In the genomic region with DNA sequence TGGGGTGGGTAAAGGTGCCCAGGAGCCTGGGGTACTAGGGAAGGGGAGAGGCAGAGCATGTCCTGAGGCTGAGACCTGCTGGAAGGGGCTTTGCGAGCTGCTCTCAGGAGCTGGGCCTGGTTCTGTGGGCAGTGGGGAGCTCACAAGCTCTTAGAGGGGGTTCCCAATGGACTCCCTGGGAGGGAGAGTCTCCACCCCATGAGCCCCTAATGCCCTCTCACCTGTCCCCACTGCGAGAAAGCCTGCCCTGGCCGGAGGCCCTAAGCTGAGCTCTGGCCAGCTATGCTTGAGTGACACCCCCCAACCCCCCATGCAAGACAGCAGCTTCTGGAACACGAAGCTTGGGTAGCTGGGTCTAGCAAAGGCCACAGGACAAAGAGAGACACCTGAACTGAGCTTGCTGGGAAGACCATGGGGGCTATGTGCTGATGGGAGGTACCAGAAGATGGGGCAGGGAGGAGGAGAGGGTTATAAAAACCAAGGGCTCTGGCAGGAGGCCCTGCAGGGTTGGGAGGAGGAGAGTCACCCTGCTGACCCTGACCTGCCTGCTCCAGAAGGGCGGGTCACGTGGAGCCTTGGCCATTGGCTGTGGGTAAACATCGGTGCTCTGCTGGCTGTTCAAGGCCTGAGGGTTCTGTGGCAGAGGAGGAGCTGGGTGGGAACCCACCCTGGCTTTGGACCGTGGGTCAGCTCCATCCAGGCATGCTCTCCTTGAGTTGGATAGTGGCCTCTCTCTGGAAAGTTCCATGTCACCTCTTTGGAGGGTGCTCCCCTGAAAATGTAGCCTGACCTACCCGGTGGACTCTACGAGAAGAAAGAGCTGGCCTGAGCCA, we compare ENCODE assay signal across 1 cellular context.
TF ChIP-seq lines count a peak whose summit lies in the region.

No MANE protein-coding gene starts in this region.

TF ChIP-seq in HepG2, 621 proteins besides CTCF, POLR2A, EP300 and RAD21 (continued from another document and continues in another):
- TF ChIP-seq, protein P1, sequence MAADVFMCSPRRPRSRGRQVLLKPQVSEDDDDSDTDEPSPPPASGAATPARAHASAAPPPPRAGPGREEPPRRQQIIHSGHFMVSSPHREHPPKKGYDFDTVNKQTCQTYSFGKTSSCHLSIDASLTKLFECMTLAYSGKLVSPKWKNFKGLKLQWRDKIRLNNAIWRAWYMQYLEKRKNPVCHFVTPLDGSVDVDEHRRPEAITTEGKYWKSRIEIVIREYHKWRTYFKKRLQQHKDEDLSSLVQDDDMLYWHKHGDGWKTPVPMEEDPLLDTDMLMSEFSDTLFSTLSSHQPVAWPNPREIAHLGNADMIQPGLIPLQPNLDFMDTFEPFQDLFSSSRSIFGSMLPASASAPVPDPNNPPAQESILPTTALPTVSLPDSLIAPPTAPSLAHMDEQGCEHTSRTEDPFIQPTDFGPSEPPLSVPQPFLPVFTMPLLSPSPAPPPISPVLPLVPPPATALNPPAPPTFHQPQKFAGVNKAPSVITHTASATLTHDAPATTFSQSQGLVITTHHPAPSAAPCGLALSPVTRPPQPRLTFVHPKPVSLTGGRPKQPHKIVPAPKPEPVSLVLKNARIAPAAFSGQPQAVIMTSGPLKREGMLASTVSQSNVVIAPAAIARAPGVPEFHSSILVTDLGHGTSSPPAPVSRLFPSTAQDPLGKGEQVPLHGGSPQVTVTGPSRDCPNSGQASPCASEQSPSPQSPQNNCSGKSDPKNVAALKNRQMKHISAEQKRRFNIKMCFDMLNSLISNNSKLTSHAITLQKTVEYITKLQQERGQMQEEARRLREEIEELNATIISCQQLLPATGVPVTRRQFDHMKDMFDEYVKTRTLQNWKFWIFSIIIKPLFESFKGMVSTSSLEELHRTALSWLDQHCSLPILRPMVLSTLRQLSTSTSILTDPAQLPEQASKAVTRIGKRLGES (CRISPR knock-in tag; IDR thresholded peaks at IDR 0.05; ENCODE audit: borderline replicate concordance), result no peak
- TF ChIP-seq DMAP1 (CRISPR knock-in tag; IDR thresholded peaks at IDR 0.05) (peak; percentile 29; the same call in 1 of the 2 replicates), JUND (CRISPR knock-in tag; IDR thresholded peaks at IDR 0.05) (no peak), REPIN1 (CRISPR knock-in tag; IDR thresholded peaks at IDR 0.05; ENCODE audit: borderline replicate concordance, low read depth) (peak; percentile 76; the same call in 1 of the 2 replicates), ZMYM2 (CRISPR knock-in tag; IDR thresholded peaks at IDR 0.05) (peak; percentile 48; the same call in 1 of the 2 replicates), ZBTB21 (CRISPR knock-in tag; IDR thresholded peaks at IDR 0.05) (no peak), KDM5A (IDR thresholded peaks at IDR 0.05; ENCODE audit: borderline replicate concordance, low read length) (no peak), ZNF468 (CRISPR knock-in tag; IDR thresholded peaks at IDR 0.05) (no peak), NCOA1 (CRISPR knock-in tag; IDR thresholded peaks at IDR 0.05) (no peak), RFXANK (CRISPR knock-in tag; IDR thresholded peaks at IDR 0.05) (no peak), ZFYVE20 (CRISPR knock-in tag; IDR thresholded peaks at IDR 0.05; ENCODE audit: borderline replicate concordance, low read depth) (no peak), ZNF850 (CRISPR knock-in tag; conservative IDR thresholded peaks at IDR 0.05) (no peak), NRL (CRISPR knock-in tag; IDR thresholded peaks at IDR 0.05; ENCODE audit: borderline replicate concordance) (0 out of 2 replicates have a peak, but pooled peaks have one; percentile 31), MED13 (CRISPR knock-in tag; IDR thresholded peaks at IDR 0.05) (no peak), ZNF879 (CRISPR knock-in tag; IDR thresholded peaks at IDR 0.05) (no peak), POLR2AphosphoS2 (IDR thresholded peaks at IDR 0.05; ENCODE audit: low read depth, low read length) (no peak), MAFG (CRISPR knock-in tag; IDR thresholded peaks at IDR 0.05) (no peak), FOXP1 (IDR thresholded peaks at IDR 0.05) (no peak), FOXP1 (CRISPR knock-in tag; IDR thresholded peaks at IDR 0.05) (peak; percentile 67; the same call in 1 of the 2 replicates), ZEB1 (IDR thresholded peaks at IDR 0.05; ENCODE audit: insufficient replicate concordance, low read depth) (peak; percentile 35), GZF1 (CRISPR knock-in tag; IDR thresholded peaks at IDR 0.05) (0 out of 2 replicates have a peak, but pooled peaks have one; percentile 55), REXO4 (CRISPR knock-in tag; IDR thresholded peaks at IDR 0.05; ENCODE audit: borderline replicate concordance) (no peak), RFX3 (CRISPR knock-in tag; IDR thresholded peaks at IDR 0.05) (no peak), CBX2 (IDR thresholded peaks at IDR 0.05; ENCODE audit: low read depth, low read length) (no peak), CBX2 (CRISPR knock-in tag; IDR thresholded peaks at IDR 0.05; ENCODE audit: low read depth) (no peak), ZKSCAN5 (CRISPR knock-in tag; IDR thresholded peaks at IDR 0.05) (no peak), ZNF703 (CRISPR knock-in tag; IDR thresholded peaks at IDR 0.05; ENCODE audit: borderline replicate concordance) (no peak), MEIS2 (CRISPR knock-in tag; IDR thresholded peaks at IDR 0.05) (no peak), ELF3 (CRISPR knock-in tag; IDR thresholded peaks at IDR 0.05) (peak; percentile 60), ZNF775 (CRISPR knock-in tag; IDR thresholded peaks at IDR 0.05; ENCODE audit: borderline replicate concordance) (no peak), ZNF616 (CRISPR knock-in tag; IDR thresholded peaks at IDR 0.05; ENCODE audit: low read depth) (no peak), ZNF644 (CRISPR knock-in tag; IDR thresholded peaks at IDR 0.05; ENCODE audit: low read depth) (peak; percentile 76; the same call in 1 of the 2 replicates), TGIF2 (CRISPR knock-in tag; IDR thresholded peaks at IDR 0.05) (no peak), ZSCAN12 (CRISPR knock-in tag; IDR thresholded peaks at IDR 0.05) (no peak), FLYWCH1 (CRISPR knock-in tag; IDR thresholded peaks at IDR 0.05) (no peak), MIER2 (CRISPR knock-in tag; IDR thresholded peaks at IDR 0.05) (0 out of 2 replicates have a peak, but pooled peaks have one; percentile 34), ZNF20 (CRISPR knock-in tag; IDR thresholded peaks at IDR 0.05) (no peak)
- TF ChIP-seq, protein P2, sequence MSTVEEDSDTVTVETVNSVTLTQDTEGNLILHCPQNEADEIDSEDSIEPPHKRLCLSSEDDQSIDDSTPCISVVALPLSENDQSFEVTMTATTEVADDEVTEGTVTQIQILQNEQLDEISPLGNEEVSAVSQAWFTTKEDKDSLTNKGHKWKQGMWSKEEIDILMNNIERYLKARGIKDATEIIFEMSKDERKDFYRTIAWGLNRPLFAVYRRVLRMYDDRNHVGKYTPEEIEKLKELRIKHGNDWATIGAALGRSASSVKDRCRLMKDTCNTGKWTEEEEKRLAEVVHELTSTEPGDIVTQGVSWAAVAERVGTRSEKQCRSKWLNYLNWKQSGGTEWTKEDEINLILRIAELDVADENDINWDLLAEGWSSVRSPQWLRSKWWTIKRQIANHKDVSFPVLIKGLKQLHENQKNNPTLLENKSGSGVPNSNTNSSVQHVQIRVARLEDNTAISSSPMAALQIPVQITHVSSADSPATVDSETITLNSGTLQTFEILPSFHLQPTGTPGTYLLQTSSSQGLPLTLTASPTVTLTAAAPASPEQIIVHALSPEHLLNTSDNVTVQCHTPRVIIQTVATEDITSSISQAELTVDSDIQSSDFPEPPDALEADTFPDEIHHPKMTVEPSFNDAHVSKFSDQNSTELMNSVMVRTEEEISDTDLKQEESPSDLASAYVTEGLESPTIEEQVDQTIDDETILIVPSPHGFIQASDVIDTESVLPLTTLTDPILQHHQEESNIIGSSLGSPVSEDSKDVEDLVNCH (CRISPR knock-in tag; IDR thresholded peaks at IDR 0.05), result no peak
- TF ChIP-seq, protein P3, sequence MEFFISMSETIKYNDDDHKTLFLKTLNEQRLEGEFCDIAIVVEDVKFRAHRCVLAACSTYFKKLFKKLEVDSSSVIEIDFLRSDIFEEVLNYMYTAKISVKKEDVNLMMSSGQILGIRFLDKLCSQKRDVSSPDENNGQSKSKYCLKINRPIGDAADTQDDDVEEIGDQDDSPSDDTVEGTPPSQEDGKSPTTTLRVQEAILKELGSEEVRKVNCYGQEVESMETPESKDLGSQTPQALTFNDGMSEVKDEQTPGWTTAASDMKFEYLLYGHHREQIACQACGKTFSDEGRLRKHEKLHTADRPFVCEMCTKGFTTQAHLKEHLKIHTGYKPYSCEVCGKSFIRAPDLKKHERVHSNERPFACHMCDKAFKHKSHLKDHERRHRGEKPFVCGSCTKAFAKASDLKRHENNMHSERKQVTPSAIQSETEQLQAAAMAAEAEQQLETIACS (CRISPR knock-in tag; IDR thresholded peaks at IDR 0.05), result no peak
- TF ChIP-seq, protein P4, sequence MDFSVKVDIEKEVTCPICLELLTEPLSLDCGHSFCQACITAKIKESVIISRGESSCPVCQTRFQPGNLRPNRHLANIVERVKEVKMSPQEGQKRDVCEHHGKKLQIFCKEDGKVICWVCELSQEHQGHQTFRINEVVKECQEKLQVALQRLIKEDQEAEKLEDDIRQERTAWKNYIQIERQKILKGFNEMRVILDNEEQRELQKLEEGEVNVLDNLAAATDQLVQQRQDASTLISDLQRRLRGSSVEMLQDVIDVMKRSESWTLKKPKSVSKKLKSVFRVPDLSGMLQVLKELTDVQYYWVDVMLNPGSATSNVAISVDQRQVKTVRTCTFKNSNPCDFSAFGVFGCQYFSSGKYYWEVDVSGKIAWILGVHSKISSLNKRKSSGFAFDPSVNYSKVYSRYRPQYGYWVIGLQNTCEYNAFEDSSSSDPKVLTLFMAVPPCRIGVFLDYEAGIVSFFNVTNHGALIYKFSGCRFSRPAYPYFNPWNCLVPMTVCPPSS (IDR thresholded peaks at IDR 0.05), result no peak
- TF ChIP-seq, protein P5, sequence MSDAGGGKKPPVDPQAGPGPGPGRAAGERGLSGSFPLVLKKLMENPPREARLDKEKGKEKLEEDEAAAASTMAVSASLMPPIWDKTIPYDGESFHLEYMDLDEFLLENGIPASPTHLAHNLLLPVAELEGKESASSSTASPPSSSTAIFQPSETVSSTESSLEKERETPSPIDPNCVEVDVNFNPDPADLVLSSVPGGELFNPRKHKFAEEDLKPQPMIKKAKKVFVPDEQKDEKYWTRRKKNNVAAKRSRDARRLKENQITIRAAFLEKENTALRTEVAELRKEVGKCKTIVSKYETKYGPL (CRISPR knock-in tag; IDR thresholded peaks at IDR 0.05), result no peak
- TF ChIP-seq, protein P6, sequence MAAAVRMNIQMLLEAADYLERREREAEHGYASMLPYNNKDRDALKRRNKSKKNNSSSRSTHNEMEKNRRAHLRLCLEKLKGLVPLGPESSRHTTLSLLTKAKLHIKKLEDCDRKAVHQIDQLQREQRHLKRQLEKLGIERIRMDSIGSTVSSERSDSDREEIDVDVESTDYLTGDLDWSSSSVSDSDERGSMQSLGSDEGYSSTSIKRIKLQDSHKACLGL (CRISPR knock-in tag; IDR thresholded peaks at IDR 0.05), result 0 out of 2 replicates have a peak, but pooled peaks have one; percentile 47
- TF ChIP-seq, protein P7, sequence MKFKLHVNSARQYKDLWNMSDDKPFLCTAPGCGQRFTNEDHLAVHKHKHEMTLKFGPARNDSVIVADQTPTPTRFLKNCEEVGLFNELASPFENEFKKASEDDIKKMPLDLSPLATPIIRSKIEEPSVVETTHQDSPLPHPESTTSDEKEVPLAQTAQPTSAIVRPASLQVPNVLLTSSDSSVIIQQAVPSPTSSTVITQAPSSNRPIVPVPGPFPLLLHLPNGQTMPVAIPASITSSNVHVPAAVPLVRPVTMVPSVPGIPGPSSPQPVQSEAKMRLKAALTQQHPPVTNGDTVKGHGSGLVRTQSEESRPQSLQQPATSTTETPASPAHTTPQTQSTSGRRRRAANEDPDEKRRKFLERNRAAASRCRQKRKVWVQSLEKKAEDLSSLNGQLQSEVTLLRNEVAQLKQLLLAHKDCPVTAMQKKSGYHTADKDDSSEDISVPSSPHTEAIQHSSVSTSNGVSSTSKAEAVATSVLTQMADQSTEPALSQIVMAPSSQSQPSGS (CRISPR knock-in tag; IDR thresholded peaks at IDR 0.05), result 0 out of 2 replicates have a peak, but pooled peaks have one; percentile 56
- TF ChIP-seq, protein P8, sequence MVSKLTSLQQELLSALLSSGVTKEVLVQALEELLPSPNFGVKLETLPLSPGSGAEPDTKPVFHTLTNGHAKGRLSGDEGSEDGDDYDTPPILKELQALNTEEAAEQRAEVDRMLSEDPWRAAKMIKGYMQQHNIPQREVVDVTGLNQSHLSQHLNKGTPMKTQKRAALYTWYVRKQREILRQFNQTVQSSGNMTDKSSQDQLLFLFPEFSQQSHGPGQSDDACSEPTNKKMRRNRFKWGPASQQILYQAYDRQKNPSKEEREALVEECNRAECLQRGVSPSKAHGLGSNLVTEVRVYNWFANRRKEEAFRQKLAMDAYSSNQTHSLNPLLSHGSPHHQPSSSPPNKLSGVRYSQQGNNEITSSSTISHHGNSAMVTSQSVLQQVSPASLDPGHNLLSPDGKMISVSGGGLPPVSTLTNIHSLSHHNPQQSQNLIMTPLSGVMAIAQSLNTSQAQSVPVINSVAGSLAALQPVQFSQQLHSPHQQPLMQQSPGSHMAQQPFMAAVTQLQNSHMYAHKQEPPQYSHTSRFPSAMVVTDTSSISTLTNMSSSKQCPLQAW (CRISPR knock-in tag; IDR thresholded peaks at IDR 0.05), result peak; percentile 47; the same call in 1 of the 2 replicates
- TF ChIP-seq, protein P9, sequence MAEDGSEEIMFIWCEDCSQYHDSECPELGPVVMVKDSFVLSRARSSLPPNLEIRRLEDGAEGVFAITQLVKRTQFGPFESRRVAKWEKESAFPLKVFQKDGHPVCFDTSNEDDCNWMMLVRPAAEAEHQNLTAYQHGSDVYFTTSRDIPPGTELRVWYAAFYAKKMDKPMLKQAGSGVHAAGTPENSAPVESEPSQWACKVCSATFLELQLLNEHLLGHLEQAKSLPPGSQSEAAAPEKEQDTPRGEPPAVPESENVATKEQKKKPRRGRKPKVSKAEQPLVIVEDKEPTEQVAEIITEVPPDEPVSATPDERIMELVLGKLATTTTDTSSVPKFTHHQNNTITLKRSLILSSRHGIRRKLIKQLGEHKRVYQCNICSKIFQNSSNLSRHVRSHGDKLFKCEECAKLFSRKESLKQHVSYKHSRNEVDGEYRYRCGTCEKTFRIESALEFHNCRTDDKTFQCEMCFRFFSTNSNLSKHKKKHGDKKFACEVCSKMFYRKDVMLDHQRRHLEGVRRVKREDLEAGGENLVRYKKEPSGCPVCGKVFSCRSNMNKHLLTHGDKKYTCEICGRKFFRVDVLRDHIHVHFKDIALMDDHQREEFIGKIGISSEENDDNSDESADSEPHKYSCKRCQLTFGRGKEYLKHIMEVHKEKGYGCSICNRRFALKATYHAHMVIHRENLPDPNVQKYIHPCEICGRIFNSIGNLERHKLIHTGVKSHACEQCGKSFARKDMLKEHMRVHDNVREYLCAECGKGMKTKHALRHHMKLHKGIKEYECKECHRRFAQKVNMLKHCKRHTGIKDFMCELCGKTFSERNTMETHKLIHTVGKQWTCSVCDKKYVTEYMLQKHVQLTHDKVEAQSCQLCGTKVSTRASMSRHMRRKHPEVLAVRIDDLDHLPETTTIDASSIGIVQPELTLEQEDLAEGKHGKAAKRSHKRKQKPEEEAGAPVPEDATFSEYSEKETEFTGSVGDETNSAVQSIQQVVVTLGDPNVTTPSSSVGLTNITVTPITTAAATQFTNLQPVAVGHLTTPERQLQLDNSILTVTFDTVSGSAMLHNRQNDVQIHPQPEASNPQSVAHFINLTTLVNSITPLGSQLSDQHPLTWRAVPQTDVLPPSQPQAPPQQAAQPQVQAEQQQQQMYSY (CRISPR knock-in tag; IDR thresholded peaks at IDR 0.05), result no peak
